In the genomic region with DNA sequence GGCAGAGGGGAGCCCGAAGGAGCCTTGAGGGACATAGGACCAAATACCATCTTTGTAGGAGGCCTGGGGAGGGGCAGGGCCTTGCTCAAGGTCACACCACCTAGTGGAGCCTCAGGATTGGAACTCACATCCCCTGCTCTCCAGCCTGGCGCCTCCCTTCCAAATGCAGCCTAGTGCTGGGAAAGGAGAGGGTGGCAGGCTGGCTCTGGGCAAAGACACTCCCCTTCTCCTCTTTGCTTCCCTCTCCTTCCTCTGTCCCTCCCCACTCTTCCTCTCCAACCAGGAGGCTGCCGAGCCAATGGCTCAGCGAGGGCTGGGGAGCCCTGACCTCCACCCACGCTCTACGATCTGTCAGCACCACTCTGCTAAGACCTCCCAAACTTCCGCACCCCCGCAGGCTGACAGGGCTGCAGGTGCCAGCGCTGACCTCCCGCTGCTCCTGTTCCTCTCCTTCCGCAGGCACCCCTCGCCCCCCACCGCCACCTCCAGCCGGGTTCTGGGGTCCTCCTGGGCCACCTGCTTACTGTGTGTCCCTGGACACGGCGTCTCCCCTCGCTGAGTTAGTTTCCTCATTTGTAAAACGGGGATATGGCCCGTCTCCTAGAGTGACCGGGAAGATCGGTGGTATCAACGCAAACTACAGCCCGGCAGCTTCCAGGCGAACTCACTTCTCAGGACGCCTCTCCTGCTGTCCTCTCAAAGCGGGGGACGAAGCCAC, we compare ENCODE assay signal across 1 cellular context.
A peak's percentile ranks its signal among the peaks of the same experiment; 100 is the strongest.
TF ChIP-seq lines count a peak whose summit lies in the region.

No MANE protein-coding gene starts in this region.

TF ChIP-seq in HepG2, 621 proteins besides CTCF, POLR2A, EP300 and RAD21 (continued from another document and continues in another):
- TF ChIP-seq, protein P1, sequence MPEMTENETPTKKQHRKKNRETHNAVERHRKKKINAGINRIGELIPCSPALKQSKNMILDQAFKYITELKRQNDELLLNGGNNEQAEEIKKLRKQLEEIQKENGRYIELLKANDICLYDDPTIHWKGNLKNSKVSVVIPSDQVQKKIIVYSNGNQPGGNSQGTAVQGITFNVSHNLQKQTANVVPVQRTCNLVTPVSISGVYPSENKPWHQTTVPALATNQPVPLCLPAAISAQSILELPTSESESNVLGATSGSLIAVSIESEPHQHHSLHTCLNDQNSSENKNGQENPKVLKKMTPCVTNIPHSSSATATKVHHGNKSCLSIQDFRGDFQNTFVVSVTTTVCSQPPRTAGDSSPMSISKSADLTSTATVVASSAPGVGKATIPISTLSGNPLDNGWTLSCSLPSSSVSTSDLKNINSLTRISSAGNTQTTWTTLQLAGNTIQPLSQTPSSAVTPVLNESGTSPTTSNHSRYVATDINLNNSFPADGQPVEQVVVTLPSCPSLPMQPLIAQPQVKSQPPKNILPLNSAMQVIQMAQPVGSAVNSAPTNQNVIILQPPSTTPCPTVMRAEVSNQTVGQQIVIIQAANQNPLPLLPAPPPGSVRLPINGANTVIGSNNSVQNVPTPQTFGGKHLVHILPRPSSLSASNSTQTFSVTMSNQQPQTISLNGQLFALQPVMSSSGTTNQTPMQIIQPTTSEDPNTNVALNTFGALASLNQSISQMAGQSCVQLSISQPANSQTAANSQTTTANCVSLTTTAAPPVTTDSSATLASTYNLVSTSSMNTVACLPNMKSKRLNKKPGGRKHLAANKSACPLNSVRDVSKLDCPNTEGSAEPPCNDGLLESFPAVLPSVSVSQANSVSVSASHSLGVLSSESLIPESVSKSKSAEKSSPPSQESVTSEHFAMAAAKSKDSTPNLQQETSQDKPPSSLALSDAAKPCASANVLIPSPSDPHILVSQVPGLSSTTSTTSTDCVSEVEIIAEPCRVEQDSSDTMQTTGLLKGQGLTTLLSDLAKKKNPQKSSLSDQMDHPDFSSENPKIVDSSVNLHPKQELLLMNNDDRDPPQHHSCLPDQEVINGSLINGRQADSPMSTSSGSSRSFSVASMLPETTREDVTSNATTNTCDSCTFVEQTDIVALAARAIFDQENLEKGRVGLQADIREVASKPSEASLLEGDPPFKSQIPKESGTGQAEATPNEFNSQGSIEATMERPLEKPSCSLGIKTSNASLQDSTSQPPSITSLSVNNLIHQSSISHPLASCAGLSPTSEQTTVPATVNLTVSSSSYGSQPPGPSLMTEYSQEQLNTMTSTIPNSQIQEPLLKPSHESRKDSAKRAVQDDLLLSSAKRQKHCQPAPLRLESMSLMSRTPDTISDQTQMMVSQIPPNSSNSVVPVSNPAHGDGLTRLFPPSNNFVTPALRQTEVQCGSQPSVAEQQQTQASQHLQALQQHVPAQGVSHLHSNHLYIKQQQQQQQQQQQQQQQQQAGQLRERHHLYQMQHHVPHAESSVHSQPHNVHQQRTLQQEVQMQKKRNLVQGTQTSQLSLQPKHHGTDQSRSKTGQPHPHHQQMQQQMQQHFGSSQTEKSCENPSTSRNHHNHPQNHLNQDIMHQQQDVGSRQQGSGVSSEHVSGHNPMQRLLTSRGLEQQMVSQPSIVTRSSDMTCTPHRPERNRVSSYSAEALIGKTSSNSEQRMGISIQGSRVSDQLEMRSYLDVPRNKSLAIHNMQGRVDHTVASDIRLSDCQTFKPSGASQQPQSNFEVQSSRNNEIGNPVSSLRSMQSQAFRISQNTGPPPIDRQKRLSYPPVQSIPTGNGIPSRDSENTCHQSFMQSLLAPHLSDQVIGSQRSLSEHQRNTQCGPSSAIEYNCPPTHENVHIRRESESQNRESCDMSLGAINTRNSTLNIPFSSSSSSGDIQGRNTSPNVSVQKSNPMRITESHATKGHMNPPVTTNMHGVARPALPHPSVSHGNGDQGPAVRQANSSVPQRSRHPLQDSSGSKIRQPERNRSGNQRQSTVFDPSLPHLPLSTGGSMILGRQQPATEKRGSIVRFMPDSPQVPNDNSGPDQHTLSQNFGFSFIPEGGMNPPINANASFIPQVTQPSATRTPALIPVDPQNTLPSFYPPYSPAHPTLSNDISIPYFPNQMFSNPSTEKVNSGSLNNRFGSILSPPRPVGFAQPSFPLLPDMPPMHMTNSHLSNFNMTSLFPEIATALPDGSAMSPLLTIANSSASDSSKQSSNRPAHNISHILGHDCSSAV (CRISPR knock-in tag; IDR thresholded peaks at IDR 0.05; ENCODE audit: borderline replicate concordance) = no peak
- TF ChIP-seq ZNF782 (CRISPR knock-in tag; IDR thresholded peaks at IDR 0.05; ENCODE audit: borderline replicate concordance) = no peak
- no peak for TF ChIP-seq ETV6 (CRISPR knock-in tag; conservative IDR thresholded peaks at IDR 0.05)
- peak; percentile 33; the same call in 1 of the 2 replicates for TF ChIP-seq SMYD3 (CRISPR knock-in tag; IDR thresholded peaks at IDR 0.05)
- no peak for TF ChIP-seq AKAP8 (CRISPR knock-in tag; IDR thresholded peaks at IDR 0.05)
- TF ChIP-seq, protein P2, sequence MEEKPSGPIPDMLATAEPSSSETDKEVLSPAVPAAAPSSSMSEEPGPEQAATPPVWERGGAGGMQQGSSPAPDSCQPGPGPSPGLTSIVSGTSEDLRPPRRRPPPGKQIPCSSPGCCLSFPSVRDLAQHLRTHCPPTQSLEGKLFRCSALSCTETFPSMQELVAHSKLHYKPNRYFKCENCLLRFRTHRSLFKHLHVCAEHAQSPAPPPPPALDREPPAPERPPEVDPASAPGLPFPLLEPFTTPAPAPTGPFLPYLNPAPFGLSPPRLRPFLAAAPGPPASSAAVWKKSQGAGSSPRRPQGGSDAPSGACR (CRISPR knock-in tag; IDR thresholded peaks at IDR 0.05) = no peak
- TF ChIP-seq, protein P3, sequence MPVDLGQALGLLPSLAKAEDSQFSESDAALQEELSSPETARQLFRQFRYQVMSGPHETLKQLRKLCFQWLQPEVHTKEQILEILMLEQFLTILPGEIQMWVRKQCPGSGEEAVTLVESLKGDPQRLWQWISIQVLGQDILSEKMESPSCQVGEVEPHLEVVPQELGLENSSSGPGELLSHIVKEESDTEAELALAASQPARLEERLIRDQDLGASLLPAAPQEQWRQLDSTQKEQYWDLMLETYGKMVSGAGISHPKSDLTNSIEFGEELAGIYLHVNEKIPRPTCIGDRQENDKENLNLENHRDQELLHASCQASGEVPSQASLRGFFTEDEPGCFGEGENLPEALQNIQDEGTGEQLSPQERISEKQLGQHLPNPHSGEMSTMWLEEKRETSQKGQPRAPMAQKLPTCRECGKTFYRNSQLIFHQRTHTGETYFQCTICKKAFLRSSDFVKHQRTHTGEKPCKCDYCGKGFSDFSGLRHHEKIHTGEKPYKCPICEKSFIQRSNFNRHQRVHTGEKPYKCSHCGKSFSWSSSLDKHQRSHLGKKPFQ (CRISPR knock-in tag; IDR thresholded peaks at IDR 0.05; ENCODE audit: insufficient replicate concordance) = no peak
- no peak for TF ChIP-seq MTA1 (CRISPR knock-in tag; IDR thresholded peaks at IDR 0.05; ENCODE audit: borderline replicate concordance)
- TF ChIP-seq MYNN (CRISPR knock-in tag; IDR thresholded peaks at IDR 0.05; ENCODE audit: low read depth) = no peak
- TF ChIP-seq, protein P4, sequence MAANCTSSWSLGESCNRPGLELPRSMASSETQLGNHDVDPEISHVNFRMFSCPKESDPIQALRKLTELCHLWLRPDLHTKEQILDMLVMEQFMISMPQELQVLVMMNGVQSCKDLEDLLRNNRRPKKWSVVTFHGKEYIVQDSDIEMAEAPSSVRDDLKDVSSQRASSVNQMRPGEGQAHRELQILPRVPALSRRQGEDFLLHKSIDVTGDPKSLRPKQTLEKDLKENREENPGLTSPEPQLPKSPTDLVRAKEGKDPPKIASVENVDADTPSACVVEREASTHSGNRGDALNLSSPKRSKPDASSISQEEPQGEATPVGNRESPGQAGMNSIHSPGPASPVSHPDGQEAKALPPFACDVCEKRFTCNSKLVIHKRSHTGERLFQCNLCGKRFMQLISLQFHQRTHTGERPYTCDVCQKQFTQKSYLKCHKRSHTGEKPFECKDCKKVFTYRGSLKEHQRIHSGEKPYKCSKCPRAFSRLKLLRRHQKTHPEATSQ (CRISPR knock-in tag; IDR thresholded peaks at IDR 0.05; ENCODE audit: borderline replicate concordance) = no peak
- TF ChIP-seq, protein P5, sequence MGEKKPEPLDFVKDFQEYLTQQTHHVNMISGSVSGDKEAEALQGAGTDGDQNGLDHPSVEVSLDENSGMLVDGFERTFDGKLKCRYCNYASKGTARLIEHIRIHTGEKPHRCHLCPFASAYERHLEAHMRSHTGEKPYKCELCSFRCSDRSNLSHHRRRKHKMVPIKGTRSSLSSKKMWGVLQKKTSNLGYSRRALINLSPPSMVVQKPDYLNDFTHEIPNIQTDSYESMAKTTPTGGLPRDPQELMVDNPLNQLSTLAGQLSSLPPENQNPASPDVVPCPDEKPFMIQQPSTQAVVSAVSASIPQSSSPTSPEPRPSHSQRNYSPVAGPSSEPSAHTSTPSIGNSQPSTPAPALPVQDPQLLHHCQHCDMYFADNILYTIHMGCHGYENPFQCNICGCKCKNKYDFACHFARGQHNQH (CRISPR knock-in tag; IDR thresholded peaks at IDR 0.05) = peak; percentile 67; the same call in 1 of the 2 replicates
- TF ChIP-seq, protein P6, sequence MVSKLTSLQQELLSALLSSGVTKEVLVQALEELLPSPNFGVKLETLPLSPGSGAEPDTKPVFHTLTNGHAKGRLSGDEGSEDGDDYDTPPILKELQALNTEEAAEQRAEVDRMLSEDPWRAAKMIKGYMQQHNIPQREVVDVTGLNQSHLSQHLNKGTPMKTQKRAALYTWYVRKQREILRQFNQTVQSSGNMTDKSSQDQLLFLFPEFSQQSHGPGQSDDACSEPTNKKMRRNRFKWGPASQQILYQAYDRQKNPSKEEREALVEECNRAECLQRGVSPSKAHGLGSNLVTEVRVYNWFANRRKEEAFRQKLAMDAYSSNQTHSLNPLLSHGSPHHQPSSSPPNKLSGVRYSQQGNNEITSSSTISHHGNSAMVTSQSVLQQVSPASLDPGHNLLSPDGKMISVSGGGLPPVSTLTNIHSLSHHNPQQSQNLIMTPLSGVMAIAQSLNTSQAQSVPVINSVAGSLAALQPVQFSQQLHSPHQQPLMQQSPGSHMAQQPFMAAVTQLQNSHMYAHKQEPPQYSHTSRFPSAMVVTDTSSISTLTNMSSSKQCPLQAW (CRISPR knock-in tag; IDR thresholded peaks at IDR 0.05) = no peak
- TF ChIP-seq NFE2 (CRISPR knock-in tag; IDR thresholded peaks at IDR 0.05) = no peak
- TF ChIP-seq MTA3 (CRISPR knock-in tag; IDR thresholded peaks at IDR 0.05) = no peak
- TF ChIP-seq, protein P7, sequence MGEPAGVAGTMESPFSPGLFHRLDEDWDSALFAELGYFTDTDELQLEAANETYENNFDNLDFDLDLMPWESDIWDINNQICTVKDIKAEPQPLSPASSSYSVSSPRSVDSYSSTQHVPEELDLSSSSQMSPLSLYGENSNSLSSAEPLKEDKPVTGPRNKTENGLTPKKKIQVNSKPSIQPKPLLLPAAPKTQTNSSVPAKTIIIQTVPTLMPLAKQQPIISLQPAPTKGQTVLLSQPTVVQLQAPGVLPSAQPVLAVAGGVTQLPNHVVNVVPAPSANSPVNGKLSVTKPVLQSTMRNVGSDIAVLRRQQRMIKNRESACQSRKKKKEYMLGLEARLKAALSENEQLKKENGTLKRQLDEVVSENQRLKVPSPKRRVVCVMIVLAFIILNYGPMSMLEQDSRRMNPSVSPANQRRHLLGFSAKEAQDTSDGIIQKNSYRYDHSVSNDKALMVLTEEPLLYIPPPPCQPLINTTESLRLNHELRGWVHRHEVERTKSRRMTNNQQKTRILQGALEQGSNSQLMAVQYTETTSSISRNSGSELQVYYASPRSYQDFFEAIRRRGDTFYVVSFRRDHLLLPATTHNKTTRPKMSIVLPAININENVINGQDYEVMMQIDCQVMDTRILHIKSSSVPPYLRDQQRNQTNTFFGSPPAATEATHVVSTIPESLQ (CRISPR knock-in tag; conservative IDR thresholded peaks at IDR 0.05) = no peak
- TF ChIP-seq ZNF274 (CRISPR knock-in tag; IDR thresholded peaks at IDR 0.05) = no peak
- TF ChIP-seq, protein P8, sequence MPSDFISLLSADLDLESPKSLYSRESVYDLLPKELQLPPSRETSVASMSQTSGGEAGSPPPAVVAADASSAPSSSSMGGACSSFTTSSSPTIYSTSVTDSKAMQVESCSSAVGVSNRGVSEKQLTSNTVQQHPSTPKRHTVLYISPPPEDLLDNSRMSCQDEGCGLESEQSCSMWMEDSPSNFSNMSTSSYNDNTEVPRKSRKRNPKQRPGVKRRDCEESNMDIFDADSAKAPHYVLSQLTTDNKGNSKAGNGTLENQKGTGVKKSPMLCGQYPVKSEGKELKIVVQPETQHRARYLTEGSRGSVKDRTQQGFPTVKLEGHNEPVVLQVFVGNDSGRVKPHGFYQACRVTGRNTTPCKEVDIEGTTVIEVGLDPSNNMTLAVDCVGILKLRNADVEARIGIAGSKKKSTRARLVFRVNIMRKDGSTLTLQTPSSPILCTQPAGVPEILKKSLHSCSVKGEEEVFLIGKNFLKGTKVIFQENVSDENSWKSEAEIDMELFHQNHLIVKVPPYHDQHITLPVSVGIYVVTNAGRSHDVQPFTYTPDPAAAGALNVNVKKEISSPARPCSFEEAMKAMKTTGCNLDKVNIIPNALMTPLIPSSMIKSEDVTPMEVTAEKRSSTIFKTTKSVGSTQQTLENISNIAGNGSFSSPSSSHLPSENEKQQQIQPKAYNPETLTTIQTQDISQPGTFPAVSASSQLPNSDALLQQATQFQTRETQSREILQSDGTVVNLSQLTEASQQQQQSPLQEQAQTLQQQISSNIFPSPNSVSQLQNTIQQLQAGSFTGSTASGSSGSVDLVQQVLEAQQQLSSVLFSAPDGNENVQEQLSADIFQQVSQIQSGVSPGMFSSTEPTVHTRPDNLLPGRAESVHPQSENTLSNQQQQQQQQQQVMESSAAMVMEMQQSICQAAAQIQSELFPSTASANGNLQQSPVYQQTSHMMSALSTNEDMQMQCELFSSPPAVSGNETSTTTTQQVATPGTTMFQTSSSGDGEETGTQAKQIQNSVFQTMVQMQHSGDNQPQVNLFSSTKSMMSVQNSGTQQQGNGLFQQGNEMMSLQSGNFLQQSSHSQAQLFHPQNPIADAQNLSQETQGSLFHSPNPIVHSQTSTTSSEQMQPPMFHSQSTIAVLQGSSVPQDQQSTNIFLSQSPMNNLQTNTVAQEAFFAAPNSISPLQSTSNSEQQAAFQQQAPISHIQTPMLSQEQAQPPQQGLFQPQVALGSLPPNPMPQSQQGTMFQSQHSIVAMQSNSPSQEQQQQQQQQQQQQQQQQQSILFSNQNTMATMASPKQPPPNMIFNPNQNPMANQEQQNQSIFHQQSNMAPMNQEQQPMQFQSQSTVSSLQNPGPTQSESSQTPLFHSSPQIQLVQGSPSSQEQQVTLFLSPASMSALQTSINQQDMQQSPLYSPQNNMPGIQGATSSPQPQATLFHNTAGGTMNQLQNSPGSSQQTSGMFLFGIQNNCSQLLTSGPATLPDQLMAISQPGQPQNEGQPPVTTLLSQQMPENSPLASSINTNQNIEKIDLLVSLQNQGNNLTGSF (CRISPR knock-in tag; IDR thresholded peaks at IDR 0.05) = no peak
- TF ChIP-seq ZMYM3 (CRISPR knock-in tag; IDR thresholded peaks at IDR 0.05) = no peak
- TF ChIP-seq, protein P9, sequence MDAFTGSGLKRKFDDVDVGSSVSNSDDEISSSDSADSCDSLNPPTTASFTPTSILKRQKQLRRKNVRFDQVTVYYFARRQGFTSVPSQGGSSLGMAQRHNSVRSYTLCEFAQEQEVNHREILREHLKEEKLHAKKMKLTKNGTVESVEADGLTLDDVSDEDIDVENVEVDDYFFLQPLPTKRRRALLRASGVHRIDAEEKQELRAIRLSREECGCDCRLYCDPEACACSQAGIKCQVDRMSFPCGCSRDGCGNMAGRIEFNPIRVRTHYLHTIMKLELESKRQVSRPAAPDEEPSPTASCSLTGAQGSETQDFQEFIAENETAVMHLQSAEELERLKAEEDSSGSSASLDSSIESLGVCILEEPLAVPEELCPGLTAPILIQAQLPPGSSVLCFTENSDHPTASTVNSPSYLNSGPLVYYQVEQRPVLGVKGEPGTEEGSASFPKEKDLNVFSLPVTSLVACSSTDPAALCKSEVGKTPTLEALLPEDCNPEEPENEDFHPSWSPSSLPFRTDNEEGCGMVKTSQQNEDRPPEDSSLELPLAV (CRISPR knock-in tag; conservative IDR thresholded peaks at IDR 0.05; ENCODE audit: low read depth) = no peak
- TF ChIP-seq GATAD2A (CRISPR knock-in tag; IDR thresholded peaks at IDR 0.05) = peak; percentile 61
- no peak for TF ChIP-seq YY1 (IDR thresholded peaks at IDR 0.05; ENCODE audit: insufficient read depth, insufficient replicate concordance, low read depth, low read length)
- no peak for TF ChIP-seq HNRNPUL1 (IDR thresholded peaks at IDR 0.05; ENCODE audit: low read depth, low read length)
